11 cellular contexts compared by ENCODE assay signal in genomic region chr17:17960500-17961050, GRCh38. TPM values are rescaled to one million over a fixed set of nuclear protein-coding genes. Genes with fewer than 3 reads are reported as not detected.
DNase-seq lines count a peak whose midpoint lies in the region; ATAC-seq and TF ChIP-seq lines count a peak whose summit lies in the region.
"Had no signal": no experiment of that assay in that cellular context is flagged by ENCODE, and none has a peak within 500 bp of the region (broad histone marks: within the 10 kb centered on the region; RNA-seq: fewer than 3 reads in every experiment).

No MANE protein-coding gene starts in this region.

- H3K27me3 ChIP-seq in left lung (no peaks in the 10 kb centered on the region), neuronal stem cell (ENCODE audit: control insufficient read depth in 3 of 3, insufficient read depth in 3 of 3, low read depth in 1 of 3, low read length in 3 of 3) (no peaks in the 10 kb centered on the region)
- H3K27me3 ChIP-seq: heart left ventricle had no signal

- intact Hi-C loops in left lung (cut with DNase I): no loop called here

- peaks cover 68% of the 10 kb centered on the region for H3K4me1 Mint-ChIP-seq in activated CD8-positive, alpha-beta memory T cell treated with anti-CD3 and anti-CD28 coated beads, Interleukin-2, amount 10 ng/mL, durations not matched to agents 7 days and 5 days

- H3K36me3 Mint-ChIP-seq in activated CD8-positive, alpha-beta memory T cell treated with anti-CD3 and anti-CD28 coated beads, Interleukin-2, amount 10 ng/mL, durations not matched to agents 7 days and 5 days: peaks cover 12% of the 10 kb centered on the region
- peaks cover 7 to 13% of the 10 kb centered on the region in 2 donors for H3K36me3 Mint-ChIP-seq in activated naive CD4-positive, alpha-beta T cell treated with anti-CD3 and anti-CD28 coated beads, Interleukin-2, amount 50 U/mL, for 72 hours

- H2BK15ac ChIP-seq in neuronal stem cell (ENCODE audit: low read length): no peak overlapping the region

- H3K14ac ChIP-seq in neuronal stem cell (ENCODE audit: low read length): no peak overlapping the region

- no peak for TF ChIP-seq CTCF in left lung (IDR thresholded peaks at IDR 0.05)

- H3K27ac Mint-ChIP-seq in activated CD8-positive, alpha-beta memory T cell treated with anti-CD3 and anti-CD28 coated beads, Interleukin-2, amount 10 ng/mL, durations not matched to agents 7 days and 5 days: peak overlapping the region; percentile 98
- peak overlapping the region; percentile 98 to 99 for H3K27ac Mint-ChIP-seq in activated naive CD4-positive, alpha-beta T cell treated with anti-CD3 and anti-CD28 coated beads, Interleukin-2, amount 50 U/mL, for 72 hours

- H3K4me1 ChIP-seq in left lung (peaks cover 24 to 46% of the 10 kb centered on the region in 2 donors), neuronal stem cell (ENCODE audit: control insufficient read depth in 2 of 2, insufficient read depth in 1 of 2, low read depth in 1 of 2, low read length in 2 of 2) (peaks cover 0 to 1% of the 10 kb centered on the region in 2 donors)

- no peak overlapping the region for H4K91ac ChIP-seq in neuronal stem cell (ENCODE audit: low read depth, low read length, poor library complexity)

- H2AFZ ChIP-seq in neuronal stem cell (ENCODE audit: low read length): no peak overlapping the region

- H2BK12ac ChIP-seq in neuronal stem cell (ENCODE audit: low read length): no peak overlapping the region

- H2BK120ac ChIP-seq in neuronal stem cell (ENCODE audit: low read depth, low read length): no peak overlapping the region

- CTCF ChIA-PET in activated CD8-positive, alpha-beta memory T cell treated with anti-CD3 and anti-CD28 coated beads, Interleukin-2, amount 10 ng/mL, durations not matched to agents 7 days and 5 days (lab: Charles Lee): interaction anchor here (1.0 to 3.0 kb wide), 6 partner anchors 9 to 125 kb away, joined by 3 to 17 read pairs (median 4); partner anchors contain the start of genes DRC3 and TOM1L2

- DNase-seq in activated CD8-positive, alpha-beta memory T cell treated with anti-CD3 and anti-CD28 coated beads, Interleukin-2, amount 10 ng/mL, durations not matched to agents 7 days and 5 days: no peak
- no peak for DNase-seq in activated CD8-positive, alpha-beta memory T cell treated with anti-CD3 and anti-CD28 coated beads, Interleukin-2, amount 50 U/mL, for 4 hours
- no peak for DNase-seq in activated naive CD4-positive, alpha-beta T cell treated with anti-CD3 and anti-CD28 coated beads, Interleukin-2, amount 50 U/mL, for 72 hours (ENCODE audit: low spot score in 2 of 2)
- DNase-seq in left lung: no peak
- no peak for DNase-seq in neuronal stem cell (ENCODE audit: low spot score)
- DNase-seq: ACHN, heart left ventricle, NCI-H510A treated with DMSO at 0.1 percent for 48 hours had no signal

- no peak overlapping the region for H3K9ac ChIP-seq in neuronal stem cell (ENCODE audit: low read depth, low read length, poor library complexity)

- no peak overlapping the region for H2AK5ac ChIP-seq in neuronal stem cell (ENCODE audit: low read depth, low read length)

- H3K18ac ChIP-seq in neuronal stem cell (ENCODE audit: low read length): no peak overlapping the region

- no peak overlapping the region for H2BK5ac ChIP-seq in neuronal stem cell (ENCODE audit: low read length)

- H3K4ac ChIP-seq in neuronal stem cell (ENCODE audit: low read length): no peak overlapping the region

- H3K36me3 ChIP-seq in left lung (peaks cover 0 to 2% of the 10 kb centered on the region in 2 donors), neuronal stem cell (replicated peaks in 1 of 2; ENCODE audit: control insufficient read depth in 2 of 2, insufficient read depth in 2 of 2, low read length in 2 of 2) (peaks cover 0 to 2% of the 10 kb centered on the region in 2 donors)

- H3K23ac ChIP-seq in neuronal stem cell (ENCODE audit: low read depth, low read length, poor library complexity): no peak overlapping the region

- H3K9me3 ChIP-seq in left lung (no peaks in the 10 kb centered on the region), neuronal stem cell (replicated peaks in 1 of 2; ENCODE audit: control insufficient read depth in 2 of 2, insufficient read depth in 1 of 2, low read depth in 1 of 2, low read length in 2 of 2) (peaks cover 0 to 4% of the 10 kb centered on the region in 2 donors)
- H3K9me3 ChIP-seq: heart left ventricle had no signal

- peak overlapping the region; percentile 74 for H3K4me3 Mint-ChIP-seq in activated CD8-positive, alpha-beta memory T cell treated with anti-CD3 and anti-CD28 coated beads, Interleukin-2, amount 10 ng/mL, durations not matched to agents 7 days and 5 days

- H3K27me3 Mint-ChIP-seq in activated CD8-positive, alpha-beta memory T cell treated with anti-CD3 and anti-CD28 coated beads, Interleukin-2, amount 10 ng/mL, durations not matched to agents 7 days and 5 days: no peaks in the 10 kb centered on the region

- no peaks in the 10 kb centered on the region for H3K9me3 Mint-ChIP-seq in activated CD8-positive, alpha-beta memory T cell treated with anti-CD3 and anti-CD28 coated beads, Interleukin-2, amount 10 ng/mL, durations not matched to agents 7 days and 5 days (ENCODE audit: low read depth)
- H3K9me3 Mint-ChIP-seq in activated naive CD4-positive, alpha-beta T cell treated with anti-CD3 and anti-CD28 coated beads, Interleukin-2, amount 50 U/mL, for 72 hours: peaks cover 3 to 6% of the 10 kb centered on the region in 2 donors

- no peak overlapping the region for H4K8ac ChIP-seq in neuronal stem cell (ENCODE audit: low read depth, low read length)

- peak overlapping the region; percentile 75 to 82 for H3K27ac ChIP-seq in left lung
- peak overlapping the region; percentile 17 for H3K27ac ChIP-seq in temporal lobe (ENCODE audit: low read depth, low read length)
- no peak overlapping the region for H3K27ac ChIP-seq in neuronal stem cell (replicated peaks; ENCODE audit: low read length)

- ATAC-seq in activated CD8-positive, alpha-beta memory T cell treated with anti-CD3 and anti-CD28 coated beads, Interleukin-2, amount 10 ng/mL, durations not matched to agents 7 days and 5 days: no peak
- ATAC-seq in activated naive CD4-positive, alpha-beta T cell treated with anti-CD3 and anti-CD28 coated beads, Interleukin-2, amount 50 U/mL, for 72 hours: no peak
- no peak for ATAC-seq in left lung
- no peak for ATAC-seq in GM18870 (IDR thresholded peaks at IDR 0.05; ENCODE audit: unreplicated experiment)
- ATAC-seq in GM18858 (IDR thresholded peaks at IDR 0.05; ENCODE audit: unreplicated experiment): no peak

- H3K4me3 ChIP-seq in left lung (no peak overlapping the region), neuronal stem cell (ENCODE audit: low read length in 2 of 2) (no peak overlapping the region)

- H3K4me2 ChIP-seq in neuronal stem cell (ENCODE audit: insufficient read depth, low read length, poor library complexity, severe bottlenecking): no peak overlapping the region

- WGBS in neuronal stem cell (ENCODE audit: extremely low coverage in 2 of 2, insufficient read length in 2 of 2, insufficient replicate concordance in 1 of 2), 2 donors: no CpG with 5 or more reads among the region's 5 CpGs

- H3K79me1 ChIP-seq in neuronal stem cell (ENCODE audit: low read depth, low read length): no peaks in the 10 kb centered on the region

RNA-seq across cellular contexts. Expression of gene TOM1L2, which starts 11.6 kb away (rescaled TPM):
- total RNA-seq in activated CD8-positive, alpha-beta memory T cell treated with anti-CD3 and anti-CD28 coated beads, Interleukin-2, amount 10 ng/mL, durations not matched to agents 7 days and 5 days: 10 to 100 TPM; 19.8 to 33.0 TPM
- total RNA-seq in activated naive CD4-positive, alpha-beta T cell treated with anti-CD3 and anti-CD28 coated beads, Interleukin-2, amount 50 U/mL, for 72 hours: 10 to 100 TPM; 16.3 to 19.8 TPM
- total RNA-seq in left lung: 10 to 100 TPM; 56.4 to 71.2 TPM
- 20.2 TPM for total RNA-seq in temporal lobe
- 11.3 TPM for polyA plus RNA-seq in neuronal stem cell (2013, experiment 1 of 2)
- 12.2 TPM for polyA plus RNA-seq in neuronal stem cell (2013, experiment 2 of 2)

RNA-seq across cellular contexts. Expression of gene DRC3, which starts 12.1 kb away (rescaled TPM):
- not detected for total RNA-seq in activated CD8-positive, alpha-beta memory T cell treated with anti-CD3 and anti-CD28 coated beads, Interleukin-2, amount 10 ng/mL, durations not matched to agents 7 days and 5 days
- total RNA-seq in activated naive CD4-positive, alpha-beta T cell treated with anti-CD3 and anti-CD28 coated beads, Interleukin-2, amount 50 U/mL, for 72 hours: under 1 TPM; 0.05 to 0.12 TPM
- total RNA-seq in left lung (1 to 10 TPM; 3.6 to 7.6 TPM), temporal lobe (1.2 TPM)
- 1.1 TPM for polyA plus RNA-seq in neuronal stem cell (2013, experiment 1 of 2)
- 0.62 TPM for polyA plus RNA-seq in neuronal stem cell (2013, experiment 2 of 2)
